ENCODE assay signal across 8 cellular contexts in the genomic region with DNA sequence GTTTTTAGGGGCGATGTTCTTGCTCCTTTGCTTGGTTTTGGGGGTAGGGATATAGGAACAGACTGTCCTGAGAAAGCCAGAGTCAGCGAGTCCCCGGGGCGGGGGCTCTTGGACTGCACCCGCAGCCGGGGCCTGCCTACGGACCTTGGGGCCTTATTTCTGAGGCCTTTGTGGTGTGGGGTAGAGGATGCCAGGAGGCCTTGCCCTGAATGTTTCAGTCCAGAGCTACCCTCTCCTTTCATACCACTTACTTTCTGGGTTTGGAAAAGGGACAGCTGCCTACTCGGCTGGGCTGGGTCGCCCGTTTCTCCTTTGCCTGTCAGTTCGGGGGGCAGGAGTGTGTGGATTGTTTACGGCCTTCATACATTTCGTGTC. TPM values are rescaled to one million over a fixed set of nuclear protein-coding genes. Genes with fewer than 3 reads are reported as not detected.
DNase-seq lines count a peak whose midpoint lies in the region; ATAC-seq, FAIRE-seq and TF ChIP-seq lines count a peak whose summit lies in the region.

No MANE protein-coding gene starts in this region.

- peak overlapping the region; percentile 96 for H3K4me2 ChIP-seq in smooth muscle cell

- POLR2A ChIA-PET in CD4-positive, alpha-beta T cell (lab: Charles Lee), result interaction anchor here (1.1 to 3.8 kb wide), 12 partner anchors 18 to 429 kb away, joined by 4 to 31 read pairs (median 6); partner anchors contain the start of genes ACOT6, BBOF1, COQ6 and ENTPD5

- H3K9me3 Mint-ChIP-seq in CD4-positive, alpha-beta T cell, result no peaks in the 10 kb centered on the region
- H3K9me3 Mint-ChIP-seq in activated naive CD4-positive, alpha-beta T cell treated with anti-CD3 and anti-CD28 coated beads, Interleukin-2, amount 50 U/mL, for 72 hours, result no peaks in the 10 kb centered on the region

- peaks cover 9% of the 10 kb centered on the region for H3F3A ChIP-seq in smooth muscle cell (ENCODE audit: low read depth)

- H3K4me1 ChIP-seq in right cardiac atrium (ENCODE audit: control insufficient read depth, insufficient read depth, low read length) (peaks cover 2% of the 10 kb centered on the region), smooth muscle cell (ENCODE audit: low read depth) (peaks cover 10% of the 10 kb centered on the region)

- peak; percentile 9 for ATAC-seq in CD4-positive, alpha-beta T cell (ENCODE audit: poor library complexity)
- ATAC-seq in GM19463 (IDR thresholded peaks at IDR 0.05; ENCODE audit: unreplicated experiment), result peak; percentile 8
- peak; percentile 19 to 20 for ATAC-seq in activated naive CD4-positive, alpha-beta T cell treated with anti-CD3 and anti-CD28 coated beads, Interleukin-2, amount 50 U/mL, for 72 hours
- peak; percentile 14 to 47 for ATAC-seq in right cardiac atrium

- peak overlapping the region; percentile 94 for H3K27ac Mint-ChIP-seq in CD4-positive, alpha-beta T cell
- peak overlapping the region; percentile 98 to 99 for H3K27ac Mint-ChIP-seq in activated naive CD4-positive, alpha-beta T cell treated with anti-CD3 and anti-CD28 coated beads, Interleukin-2, amount 50 U/mL, for 72 hours

- DNase-seq in CD4-positive, alpha-beta T cell, result peak in 2 of 10 experiments; percentile 1 to 4
- DNase-seq in HTR-8/SVneo (ENCODE audit: insufficient read length, low spot score) (no peak), right cardiac atrium (no peak), smooth muscle cell (lab: John Stamatoyannopoulos, UW; ENCODE audit: unreplicated experiment) (no peak), GM13977 (ENCODE audit: low spot score) (no peak), NCI-H1048 (lab: John Stamatoyannopoulos, UW) (no peak)
- DNase-seq in activated naive CD4-positive, alpha-beta T cell treated with anti-CD3 and anti-CD28 coated beads, Interleukin-2, amount 50 U/mL, for 72 hours (ENCODE audit: low spot score in 2 of 2), result no peak

- CTCF ChIA-PET in CD4-positive, alpha-beta T cell (lab: Charles Lee), result interaction anchor here (0.7 to 1.2 kb wide), 2 partner anchors 102 to 152 kb away, joined by 3 read pairs; no protein-coding TSS in a partner anchor

- FAIRE-seq in HTR-8/SVneo (lab: Jason Lieb, UNC), result peak; percentile 51

- H3K27me3 ChIP-seq in CD4-positive, alpha-beta T cell (ENCODE audit: control insufficient read depth, insufficient read depth, low read length), result no peaks in the 10 kb centered on the region
- no peaks in the 10 kb centered on the region for H3K27me3 ChIP-seq in right cardiac atrium (ENCODE audit: control insufficient read depth, insufficient read depth)
- no peaks in the 10 kb centered on the region for H3K27me3 ChIP-seq in smooth muscle cell (ENCODE audit: low read depth)

- H3K36me3 ChIP-seq in smooth muscle cell (ENCODE audit: low read depth), result no peaks in the 10 kb centered on the region

- peak overlapping the region; percentile 88 for H3K4me3 ChIP-seq in right cardiac atrium (ENCODE audit: low read length)
- H3K4me3 ChIP-seq in smooth muscle cell, result peak overlapping the region; percentile 79

- 1% methylated on average over 13 of the region's 13 CpGs for WGBS in right cardiac atrium
- 3% methylated on average over 13 of the region's 13 CpGs for WGBS in smooth muscle cell (ENCODE audit: low lambda C conversion rate)

- H3K79me2 ChIP-seq in smooth muscle cell (ENCODE audit: low read depth), result peaks cover 64% of the 10 kb centered on the region

- H3K4me3 Mint-ChIP-seq in CD4-positive, alpha-beta T cell, result peak overlapping the region; percentile 98

- no peak for TF ChIP-seq CTCF in CD4-positive, alpha-beta T cell (IDR thresholded peaks at IDR 0.05)
- TF ChIP-seq CTCF in smooth muscle cell (IDR thresholded peaks at IDR 0.05; ENCODE audit: borderline replicate concordance, insufficient read depth, poor library complexity, severe bottlenecking), result no peak
- no peak for TF ChIP-seq CTCF in GM13977 (IDR thresholded peaks at IDR 0.05; ENCODE audit: extremely low read depth, insufficient read depth, missing control alignments)

- intact Hi-C loops in CD4-positive, alpha-beta T cell (cut with DNase I, micrococcal nuclease), result loop anchor here (2.0 to 10.0 kb wide), 3 partner anchors 35 to 162 kb away; partner anchors contain the start of genes BBOF1 (in 1 of the 2), ENTPD5 (in 1 of the 2) and PTGR2 (in 1 of the 2)
- intact Hi-C loops in right cardiac atrium (cut with DNase I), result no loop called here

- peak overlapping the region; percentile 93 for H3K27ac ChIP-seq in CD4-positive, alpha-beta T cell (ENCODE audit: low read depth, low read length)
- H3K27ac ChIP-seq in right cardiac atrium (ENCODE audit: low read length) (peak overlapping the region; percentile 89), smooth muscle cell (ENCODE audit: low read depth) (peak overlapping the region; percentile 94)

- H3K4me1 Mint-ChIP-seq in CD4-positive, alpha-beta T cell (ENCODE audit: low read depth), result peaks cover 53% of the 10 kb centered on the region

- H3K27me3 Mint-ChIP-seq in CD4-positive, alpha-beta T cell, result no peaks in the 10 kb centered on the region

- peaks cover 28% of the 10 kb centered on the region for H3K36me3 Mint-ChIP-seq in CD4-positive, alpha-beta T cell (ENCODE audit: low read depth)
- peaks cover 25 to 36% of the 10 kb centered on the region in 2 donors for H3K36me3 Mint-ChIP-seq in activated naive CD4-positive, alpha-beta T cell treated with anti-CD3 and anti-CD28 coated beads, Interleukin-2, amount 50 U/mL, for 72 hours

- H2AFZ ChIP-seq in smooth muscle cell (ENCODE audit: low read depth), result peak overlapping the region; percentile 1

- in situ Hi-C loops in GM13977 (cut with MboI; ENCODE audit: low pct_unique_long_range_greater_than_20kb, low sequenced_read_pairs, unreplicated experiment), result no loop called here

- H4K20me1 ChIP-seq in smooth muscle cell (ENCODE audit: low read depth), result peaks cover 46% of the 10 kb centered on the region

- no peaks in the 10 kb centered on the region for H3K9me3 ChIP-seq in CD4-positive, alpha-beta T cell (ENCODE audit: control insufficient read depth, low read length)
- H3K9me3 ChIP-seq in right cardiac atrium (ENCODE audit: control insufficient read depth, low read length), result no peaks in the 10 kb centered on the region
- no peaks in the 10 kb centered on the region for H3K9me3 ChIP-seq in smooth muscle cell (replicated peaks; ENCODE audit: low read depth)

- H3K9ac ChIP-seq in smooth muscle cell (ENCODE audit: low read depth), result peak overlapping the region; percentile 94

RNA-seq across cellular contexts. Expression of gene ZNF410, which starts 0.4 kb away (rescaled TPM):
- 10 to 100 TPM; 74.3 to 81.1 TPM for total RNA-seq in CD4-positive, alpha-beta T cell
- 10 to 100 TPM; 52.9 to 98.7 TPM for total RNA-seq in activated naive CD4-positive, alpha-beta T cell treated with anti-CD3 and anti-CD28 coated beads, Interleukin-2, amount 50 U/mL, for 72 hours
- total RNA-seq in right cardiac atrium (10 to 100 TPM; 16.3 to 30.4 (median 20.1) TPM), smooth muscle cell (67.3 and 67.4 TPM in 2 replicates)
- polyA plus RNA-seq in right cardiac atrium (12.1 TPM), smooth muscle cell (45.1 and 46.9 TPM in 2 replicates)

RNA-seq across cellular contexts. Expression of gene PTGR2, which starts 35.5 kb away (rescaled TPM):
- total RNA-seq in CD4-positive, alpha-beta T cell, result 1 to 10 TPM in 1 of 2 experiments, under 1 TPM in 1; 0.70 to 1.1 TPM
- 1 to 10 TPM; 6.4 to 9.6 TPM for total RNA-seq in activated naive CD4-positive, alpha-beta T cell treated with anti-CD3 and anti-CD28 coated beads, Interleukin-2, amount 50 U/mL, for 72 hours
- 10 to 100 TPM; 31.3 to 38.3 (median 32.1) TPM for total RNA-seq in right cardiac atrium
- 33.3 TPM for polyA plus RNA-seq in right cardiac atrium
- 3.7 and 4.7 TPM in 2 replicates for total RNA-seq in smooth muscle cell
- 2.9 and 4.0 TPM in 2 replicates for polyA plus RNA-seq in smooth muscle cell

Comparison
In these comparisons a context has a peak if more than half of its experiments do, and no peak if none do; other contexts are left out.
1. intact Hi-C loops: an anchor here in CD4-positive, alpha-beta T cell (2.0 to 10.0 kb wide); none called in right cardiac atrium.